33 cellular contexts compared by ENCODE assay signal in the genomic region with DNA sequence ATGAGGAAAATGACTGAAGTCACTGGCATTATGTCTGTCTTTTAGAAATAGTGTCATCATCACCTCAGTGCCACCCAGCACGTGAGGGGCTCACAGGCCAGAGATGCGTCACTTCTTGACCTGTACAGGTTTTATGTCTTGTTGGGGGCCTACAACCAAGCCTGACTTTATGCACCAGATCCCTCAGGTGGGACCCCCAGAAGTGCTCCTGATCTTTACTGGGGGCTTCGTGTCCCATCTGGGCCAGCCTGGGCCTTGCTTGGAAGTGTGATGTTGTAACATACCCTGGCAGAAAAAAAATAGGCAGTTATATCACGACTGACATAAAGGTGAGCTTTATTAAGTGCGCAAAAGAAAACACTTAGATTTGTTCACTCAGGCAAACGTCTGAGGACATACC. TPM values are rescaled to one million over a fixed set of nuclear protein-coding genes. Genes with fewer than 3 reads are reported as not detected.
"Had no signal": no experiment of that assay in that cellular context is flagged by ENCODE, and none has a peak within 500 bp of the region (broad histone marks: within the 10 kb centered on the region; RNA-seq: fewer than 3 reads in every experiment).

No MANE protein-coding gene starts in this region.

- H3K4me3 ChIP-seq: colonic mucosa, gastrocnemius medialis, heart left ventricle, hepatocyte, left lung, neural progenitor cell, prostate gland, right atrium auricular region, smooth muscle cell, suprapubic skin, transverse colon, vagina had no signal

- H3K4me1 Mint-ChIP-seq: naive B cell; stimulated activated naive CD8-positive, alpha-beta T cell treated with anti-CD3 and anti-CD28 coated beads, Interleukin-15, amount 100 ng/mL, for 72 hours had no signal

- H3K4me3 Mint-ChIP-seq: dendritic cell treated with granulocyte-macrophage colony-stimulating factor and Interleukin-4, amounts not matched to agents 40 ng/mL and 50 ng/mL, for 4 days; naive B cell; natural killer cell treated with Interleukin-12 subunit alpha and Interleukin-12 subunit beta and Interleukin-15 and Interleukin-18, amount 100 ng/mL, for 72 hours; neural progenitor cell; stimulated activated naive CD8-positive, alpha-beta T cell treated with anti-CD3 and anti-CD28 coated beads, Interleukin-15, amount 100 ng/mL, for 72 hours had no signal

- H3K27me3 ChIP-seq: colonic mucosa, gastrocnemius medialis, neural progenitor cell, right atrium auricular region, transverse colon, vagina had no signal

- H3K36me3 ChIP-seq: colonic mucosa, gastrocnemius medialis, heart left ventricle, left lung, neural progenitor cell, prostate gland, right atrium auricular region, suprapubic skin, transverse colon, vagina had no signal

- FAIRE-seq: endometrium had no signal

- ATAC-seq: gastrocnemius medialis; heart left ventricle; left cardiac atrium; left lung; natural killer cell treated with Interleukin-12 subunit alpha and Interleukin-12 subunit beta and Interleukin-15 and Interleukin-18, amount 100 ng/mL, for 72 hours; sciatic nerve; stimulated activated naive CD8-positive, alpha-beta T cell treated with anti-CD3 and anti-CD28 coated beads, Interleukin-15, amount 100 ng/mL, for 72 hours had no signal

- H3K27ac Mint-ChIP-seq: dendritic cell treated with granulocyte-macrophage colony-stimulating factor and Interleukin-4, amounts not matched to agents 40 ng/mL and 50 ng/mL, for 4 days; natural killer cell treated with Interleukin-12 subunit alpha and Interleukin-12 subunit beta and Interleukin-15 and Interleukin-18, amount 100 ng/mL, for 72 hours; neural progenitor cell; stimulated activated naive CD8-positive, alpha-beta T cell treated with anti-CD3 and anti-CD28 coated beads, Interleukin-15, amount 100 ng/mL, for 72 hours had no signal

- H3K36me3 Mint-ChIP-seq: naive B cell; natural killer cell treated with Interleukin-12 subunit alpha and Interleukin-12 subunit beta and Interleukin-15 and Interleukin-18, amount 100 ng/mL, for 72 hours; neural progenitor cell had no signal

- H3K27ac ChIP-seq: colonic mucosa, gastrocnemius medialis, heart left ventricle, hepatocyte, left lung, neural progenitor cell, prostate gland, right atrium auricular region, suprapubic skin, transverse colon, vagina had no signal

- H3K9me3 ChIP-seq: colonic mucosa, gastrocnemius medialis, heart left ventricle, left lung, prostate gland, right atrium auricular region, suprapubic skin, transverse colon, vagina had no signal

- H3K9me3 Mint-ChIP-seq: dendritic cell treated with granulocyte-macrophage colony-stimulating factor and Interleukin-4, amounts not matched to agents 40 ng/mL and 50 ng/mL, for 4 days; natural killer cell treated with Interleukin-12 subunit alpha and Interleukin-12 subunit beta and Interleukin-15 and Interleukin-18, amount 100 ng/mL, for 72 hours; neural progenitor cell; stimulated activated naive CD8-positive, alpha-beta T cell treated with anti-CD3 and anti-CD28 coated beads, Interleukin-15, amount 100 ng/mL, for 72 hours had no signal

- H3K27me3 Mint-ChIP-seq: natural killer cell treated with Interleukin-12 subunit alpha and Interleukin-12 subunit beta and Interleukin-15 and Interleukin-18, amount 100 ng/mL, for 72 hours had no signal

- H3K4me1 ChIP-seq: colonic mucosa, gastrocnemius medialis, heart left ventricle, left lung, prostate gland, right atrium auricular region, transverse colon had no signal

- DNase-seq: colonic mucosa; effector CD8-positive, alpha-beta T cell; foreskin fibroblast; gastrocnemius medialis; heart left ventricle; left cardiac atrium; left lung; naive B cell; stimulated activated CD4-positive, alpha-beta T cell treated with anti-CD3 and anti-CD28 coated beads, Interleukin-12 subunit alpha, Interleukin-12 subunit beta, amount 100 ng/mL, for 4 hours; stimulated activated CD4-positive, alpha-beta T cell treated with anti-CD3 and anti-CD28 coated beads, Interleukin-1b, Interleukin-23, amount 100 ng/mL, for 48 hours; stimulated activated CD4-positive, alpha-beta T cell treated with anti-CD3 and anti-CD28 coated beads, Interleukin-4, amount 100 ng/mL, for 1 hour; stimulated activated CD8-positive, alpha-beta memory T cell treated with anti-CD3 and anti-CD28 coated beads, Interleukin-4, amount 100 ng/mL, for 48 hours; stimulated activated naive CD4-positive, alpha-beta T cell; stimulated activated naive CD8-positive, alpha-beta T cell treated with anti-CD3 and anti-CD28 coated beads, Interleukin-15, amount 100 ng/mL, for 72 hours; transverse colon had no signal

RNA-seq across cellular contexts. Expression of gene SLC35G4, which starts 58.2 kb away (rescaled TPM):
- total RNA-seq: chondrocyte; colonic mucosa; gastrocnemius medialis; glomerular endothelial cell; heart left ventricle; hepatocyte; kidney epithelial cell; left cardiac atrium; left lung; lower leg skin; mononuclear cell; natural killer cell treated with Interleukin-12 subunit alpha and Interleukin-12 subunit beta and Interleukin-15 and Interleukin-18, amount 100 ng/mL, for 72 hours; osteoblast; prostate gland; right atrium auricular region; sciatic nerve; smooth muscle cell; suprapubic skin; transverse colon; ureter; vagina had no signal
